In the genomic region with DNA sequence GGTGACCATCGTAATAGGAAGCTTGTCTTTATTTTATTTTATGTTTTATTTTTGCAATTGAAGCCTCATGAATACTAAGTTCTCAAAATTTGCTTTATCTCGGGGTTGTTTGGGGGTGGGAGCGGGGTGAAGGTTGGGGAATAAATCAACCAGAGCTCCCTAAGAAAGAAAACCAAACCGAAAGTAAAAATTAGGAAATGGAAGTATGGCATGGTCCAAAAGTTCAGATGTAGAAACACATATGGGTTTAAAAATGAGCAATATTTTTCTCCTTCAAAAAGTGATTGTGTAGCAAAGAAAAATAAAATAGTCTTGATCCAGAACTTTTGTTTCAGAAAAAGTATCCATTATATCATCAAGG, we compare ENCODE assay signal across 9 cellular contexts.
DNase-seq lines count a peak whose midpoint lies in the region; ATAC-seq and TF ChIP-seq lines count a peak whose summit lies in the region.
"Had no signal": no experiment of that assay in that cellular context is flagged by ENCODE, and none has a peak within 500 bp of the region (broad histone marks: within the 10 kb centered on the region; RNA-seq: fewer than 3 reads in every experiment).

No MANE protein-coding gene starts in this region.

- no peaks in the 10 kb centered on the region for H3K27me3 Mint-ChIP-seq in Calu3 (ENCODE audit: unreplicated experiment)
- no peaks in the 10 kb centered on the region for H3K27me3 Mint-ChIP-seq in activated CD4-positive, alpha-beta T cell treated with anti-CD3 and anti-CD28 coated beads for 36 hours
- H3K27me3 Mint-ChIP-seq: effector memory CD8-positive, alpha-beta T cell had no signal

- peak; percentile 59 for ATAC-seq in sciatic nerve
- ATAC-seq in GM18520 (IDR thresholded peaks at IDR 0.05; ENCODE audit: unreplicated experiment) = no peak
- ATAC-seq in activated CD4-positive, alpha-beta T cell treated with anti-CD3 and anti-CD28 coated beads for 36 hours = no peak
- ATAC-seq: effector memory CD8-positive, alpha-beta T cell had no signal

- intact Hi-C loops in Calu3 (cut with micrococcal nuclease; ENCODE audit: unreplicated experiment) = no loop called here
- intact Hi-C loops in left ventricle myocardium inferior (cut with micrococcal nuclease) = no loop called here
- intact Hi-C loops in sciatic nerve (cut with DNase I) = no loop called here
- intact Hi-C loops in activated CD4-positive, alpha-beta T cell treated with anti-CD3 and anti-CD28 coated beads for 36 hours (cut with DNase I, micrococcal nuclease) = no loop called here

- peak overlapping the region; percentile 36 for H3K4me3 Mint-ChIP-seq in Calu3 (ENCODE audit: low read depth, unreplicated experiment)
- H3K4me3 Mint-ChIP-seq in activated CD4-positive, alpha-beta T cell treated with anti-CD3 and anti-CD28 coated beads for 36 hours = no peak overlapping the region
- H3K4me3 Mint-ChIP-seq: effector memory CD8-positive, alpha-beta T cell had no signal

- H3K9ac ChIP-seq in SK-N-MC (ENCODE audit: insufficient read length) = no peak overlapping the region

- no peak overlapping the region for H3K27ac Mint-ChIP-seq in Calu3 (ENCODE audit: unreplicated experiment)
- H3K27ac Mint-ChIP-seq in activated CD4-positive, alpha-beta T cell treated with anti-CD3 and anti-CD28 coated beads for 36 hours = no peak overlapping the region
- H3K27ac Mint-ChIP-seq: effector memory CD8-positive, alpha-beta T cell had no signal

- CTCF ChIA-PET in Calu3 (lab: Charles Lee) = no interaction called here
- CTCF ChIA-PET in activated CD4-positive, alpha-beta T cell treated with anti-CD3 and anti-CD28 coated beads for 36 hours (lab: Charles Lee) = interaction anchor here (0.5 kb wide), 1 partner anchor 391 kb away, joined by 4 read pairs; no protein-coding TSS in a partner anchor

- no peaks in the 10 kb centered on the region for H3K27me3 ChIP-seq in left ventricle myocardium inferior (ENCODE audit: low read depth)

- H3K4me3 ChIP-seq in SK-N-MC = peak overlapping the region; percentile 51
- H3K4me3 ChIP-seq in left ventricle myocardium inferior = peak overlapping the region; percentile 44

- BruUV-seq in Calu3 (replicated peaks; lab: Mats Ljungman, UMichigan) = no TSS peak

- H3K27ac ChIP-seq in SK-N-MC (peak overlapping the region; percentile 19; the same call in 1 of the 2 replicates), left ventricle myocardium inferior (replicated peaks) (peak overlapping the region; percentile 66)

- peaks cover 5% of the 10 kb centered on the region for H3K9me3 Mint-ChIP-seq in Calu3 (ENCODE audit: low read depth, unreplicated experiment)
- no peaks in the 10 kb centered on the region for H3K9me3 Mint-ChIP-seq in activated CD4-positive, alpha-beta T cell treated with anti-CD3 and anti-CD28 coated beads for 36 hours (ENCODE audit: low read depth)

- no peaks in the 10 kb centered on the region for H3K4me1 Mint-ChIP-seq in Calu3 (ENCODE audit: low read depth, unreplicated experiment)
- no peaks in the 10 kb centered on the region for H3K4me1 Mint-ChIP-seq in activated CD4-positive, alpha-beta T cell treated with anti-CD3 and anti-CD28 coated beads for 36 hours

- no peaks in the 10 kb centered on the region for H3K36me3 Mint-ChIP-seq in Calu3 (ENCODE audit: insufficient read depth, unreplicated experiment)
- H3K36me3 Mint-ChIP-seq in activated CD4-positive, alpha-beta T cell treated with anti-CD3 and anti-CD28 coated beads for 36 hours (ENCODE audit: low read depth) = no peaks in the 10 kb centered on the region

- DNase-seq in Calu3 = no peak
- DNase-seq in SK-N-MC (ENCODE audit: low read depth, low spot score) = no peak
- DNase-seq in left ventricle myocardium inferior = no peak
- no peak for DNase-seq in sciatic nerve (ENCODE audit: low spot score)
- no peak for DNase-seq in NCI-H187 (lab: John Stamatoyannopoulos, UW)
- no peak for DNase-seq in DMS153 treated with DMSO at 0.1 percent for 48 hours (lab: John Stamatoyannopoulos, UW; ENCODE audit: unreplicated experiment)
- DNase-seq in activated CD4-positive, alpha-beta T cell treated with anti-CD3 and anti-CD28 coated beads for 36 hours = no peak
- DNase-seq: effector memory CD8-positive, alpha-beta T cell had no signal

- peaks cover 11% of the 10 kb centered on the region for H3K4me1 ChIP-seq in left ventricle myocardium inferior

- TF ChIP-seq CTCF in Calu3 (IDR thresholded peaks at IDR 0.05; ENCODE audit: unreplicated experiment) (no peak), left ventricle myocardium inferior (IDR thresholded peaks at IDR 0.05; ENCODE audit: borderline replicate concordance) (no peak)

- POLR2A ChIA-PET in activated CD4-positive, alpha-beta T cell treated with anti-CD3 and anti-CD28 coated beads for 36 hours (lab: Charles Lee) = no interaction called here

- H3K36me3 ChIP-seq in SK-N-MC (ENCODE audit: insufficient read depth, low read length) = no peaks in the 10 kb centered on the region
- no peaks in the 10 kb centered on the region for H3K36me3 ChIP-seq in left ventricle myocardium inferior

- H3K9me3 ChIP-seq in SK-N-MC (ENCODE audit: low read depth, low read length) (no peaks in the 10 kb centered on the region), left ventricle myocardium inferior (replicated peaks) (peaks cover 3% of the 10 kb centered on the region)
